ENCODE assay signal across 26 cellular contexts in genomic region chr21:45706299-45706698, GRCh38.
DNase-seq lines count a peak whose midpoint lies in the region; ATAC-seq and TF ChIP-seq lines count a peak whose summit lies in the region.
"Had no signal": no experiment of that assay in that cellular context is flagged by ENCODE, and none has a peak within 500 bp of the region (broad histone marks: within the 10 kb centered on the region; RNA-seq: fewer than 3 reads in every experiment).

No MANE protein-coding gene starts in this region.

- H2BK12ac ChIP-seq in neuronal stem cell (ENCODE audit: low read length), result no peak overlapping the region

- H3K27me3 Mint-ChIP-seq in GM23338 (ENCODE audit: insufficient read depth, low read depth, poor library complexity) (peaks cover 6% of the 10 kb centered on the region), glutamatergic neuron (ENCODE audit: unreplicated experiment) (peaks cover 11% of the 10 kb centered on the region), T-helper 17 cell (no peaks in the 10 kb centered on the region), neural progenitor cell (ENCODE audit: insufficient read depth, low read depth) (peaks cover 2% of the 10 kb centered on the region)
- H3K27me3 Mint-ChIP-seq in natural killer cell treated with Interleukin-12 subunit alpha and Interleukin-12 subunit beta and Interleukin-15 and Interleukin-18, amount 100 ng/mL, for 72 hours, result peaks cover 14 to 15% of the 10 kb centered on the region in 2 donors
- H3K27me3 Mint-ChIP-seq: CD4-positive, alpha-beta memory T cell; CD4-positive, CD25-positive, alpha-beta regulatory T cell had no signal

- peaks cover 3% of the 10 kb centered on the region for H3K79me1 ChIP-seq in neuronal stem cell (ENCODE audit: low read depth, low read length)

- H3K4me1 ChIP-seq in GM23338 (ENCODE audit: insufficient read depth) (no peaks in the 10 kb centered on the region), HEK293 (ENCODE audit: control insufficient read depth, insufficient read depth, low read length) (no peaks in the 10 kb centered on the region), neuronal stem cell (ENCODE audit: control insufficient read depth in 2 of 2, insufficient read depth in 1 of 2, low read depth in 1 of 2, low read length in 2 of 2) (no peaks in the 10 kb centered on the region), neural progenitor cell (no peaks in the 10 kb centered on the region)

- H4K91ac ChIP-seq in neuronal stem cell (ENCODE audit: low read depth, low read length, poor library complexity), result no peak overlapping the region

- H3K36me3 Mint-ChIP-seq in GM23338 (ENCODE audit: low read depth) (no peaks in the 10 kb centered on the region; the same call in 2 of the 3 replicates), glutamatergic neuron (ENCODE audit: unreplicated experiment) (peaks cover 12% of the 10 kb centered on the region), T-helper 17 cell (ENCODE audit: low read depth) (no peaks in the 10 kb centered on the region), neural progenitor cell (no peaks in the 10 kb centered on the region)
- no peaks in the 10 kb centered on the region for H3K36me3 Mint-ChIP-seq in natural killer cell treated with Interleukin-12 subunit alpha and Interleukin-12 subunit beta and Interleukin-15 and Interleukin-18, amount 100 ng/mL, for 72 hours
- H3K36me3 Mint-ChIP-seq: CD14-positive monocyte; CD4-positive, alpha-beta memory T cell; CD4-positive, CD25-positive, alpha-beta regulatory T cell; CD8-positive, alpha-beta memory T cell had no signal

- H3K4ac ChIP-seq in neuronal stem cell (ENCODE audit: low read length), result no peak overlapping the region

- H3K4me3 ChIP-seq in GM23338 (no peak overlapping the region), HEK293 (ENCODE audit: low read depth, low read length) (no peak overlapping the region), neuronal stem cell (ENCODE audit: low read length in 2 of 2) (no peak overlapping the region), neural progenitor cell (no peak overlapping the region)
- H3K4me3 ChIP-seq: BLaER1, GM12878 had no signal

- POLR2A ChIA-PET in HEK293 (lab: Yijun Ruan, JAX), result no interaction called here

- no peak overlapping the region for H3K23ac ChIP-seq in neuronal stem cell (ENCODE audit: low read depth, low read length, poor library complexity)

- H3F3A ChIP-seq in GM23338 (replicated peaks; ENCODE audit: low read depth) (no peaks in the 10 kb centered on the region), neural progenitor cell (ENCODE audit: low read depth) (no peaks in the 10 kb centered on the region)

- H3K4me2 ChIP-seq in GM23338, result no peak overlapping the region
- no peak overlapping the region for H3K4me2 ChIP-seq in neuronal stem cell (ENCODE audit: insufficient read depth, low read length, poor library complexity, severe bottlenecking)
- H3K4me2 ChIP-seq in neural progenitor cell, result no peak overlapping the region
- H3K4me2 ChIP-seq: BLaER1 had no signal

- no peak overlapping the region for H4K8ac ChIP-seq in neuronal stem cell (ENCODE audit: low read depth, low read length)

- H3K4me1 Mint-ChIP-seq in GM23338, result peaks cover 4% of the 10 kb centered on the region; the same call in 1 of the 3 replicates
- H3K4me1 Mint-ChIP-seq in glutamatergic neuron (ENCODE audit: low read depth, unreplicated experiment), result peaks cover 26% of the 10 kb centered on the region
- H3K4me1 Mint-ChIP-seq in T-helper 17 cell, result no peaks in the 10 kb centered on the region
- H3K4me1 Mint-ChIP-seq in neural progenitor cell, result peaks cover 21% of the 10 kb centered on the region
- no peaks in the 10 kb centered on the region for H3K4me1 Mint-ChIP-seq in natural killer cell treated with Interleukin-12 subunit alpha and Interleukin-12 subunit beta and Interleukin-15 and Interleukin-18, amount 100 ng/mL, for 72 hours (ENCODE audit: low read depth in 2 of 2)
- H3K4me1 Mint-ChIP-seq: CD4-positive, CD25-positive, alpha-beta regulatory T cell; CD8-positive, alpha-beta memory T cell had no signal

- TF ChIP-seq CTCF in GM23338 (conservative IDR thresholded peaks at IDR 0.05; ENCODE audit: low read depth in 2 of 2) (no peak), HEK293 (tag by site-specific recombination; IDR thresholded peaks at IDR 0.05) (0 out of 2 replicates have a peak, but pooled peaks have one; percentile 11), glutamatergic neuron (IDR thresholded peaks at IDR 0.05; ENCODE audit: partially characterized antibody, unreplicated experiment) (no peak), neural progenitor cell (IDR thresholded peaks at IDR 0.05) (no peak)

- no CpG with 5 or more reads among the region's 1 CpG for WGBS in neuronal stem cell (ENCODE audit: extremely low coverage in 2 of 2, insufficient read length in 2 of 2, insufficient replicate concordance in 1 of 2), 2 donors

- no peaks in the 10 kb centered on the region for H3K79me2 ChIP-seq in GM23338 (replicated peaks; ENCODE audit: insufficient read depth)
- H3K79me2 ChIP-seq in neural progenitor cell (ENCODE audit: low read depth), result no peaks in the 10 kb centered on the region

- no peaks in the 10 kb centered on the region for H3K27me3 ChIP-seq in GM23338 (ENCODE audit: insufficient read depth)
- H3K27me3 ChIP-seq in neuronal stem cell (ENCODE audit: control insufficient read depth in 3 of 3, insufficient read depth in 3 of 3, low read depth in 1 of 3, low read length in 3 of 3), result peaks cover 0 to 3% (median 0%) of the 10 kb centered on the region in 3 experiments
- no peaks in the 10 kb centered on the region for H3K27me3 ChIP-seq in neural progenitor cell
- H3K27me3 ChIP-seq: BE2C, BLaER1 had no signal

- no peak overlapping the region for H2BK120ac ChIP-seq in neuronal stem cell (ENCODE audit: low read depth, low read length)

- H3K18ac ChIP-seq in neuronal stem cell (ENCODE audit: low read length), result no peak overlapping the region

- H3K9me2 ChIP-seq in GM23338 (ENCODE audit: insufficient read depth), result 0 out of 2 replicates have a peak, but pooled peaks cover 7% of the 10 kb centered on the region

- no peak overlapping the region for H2AFZ ChIP-seq in GM23338
- H2AFZ ChIP-seq in neuronal stem cell (ENCODE audit: low read length), result no peak overlapping the region
- no peak overlapping the region for H2AFZ ChIP-seq in neural progenitor cell (replicated peaks)

- H3K4me3 Mint-ChIP-seq in GM23338 (no peak overlapping the region), glutamatergic neuron (ENCODE audit: unreplicated experiment) (peak overlapping the region; percentile 23), T-helper 17 cell (no peak overlapping the region), neural progenitor cell (no peak overlapping the region)
- H3K4me3 Mint-ChIP-seq in natural killer cell treated with Interleukin-12 subunit alpha and Interleukin-12 subunit beta and Interleukin-15 and Interleukin-18, amount 100 ng/mL, for 72 hours, result no peak overlapping the region
- H3K4me3 Mint-ChIP-seq: CD14-positive monocyte; CD4-positive, alpha-beta memory T cell; CD4-positive, CD25-positive, alpha-beta regulatory T cell; CD8-positive, alpha-beta memory T cell had no signal

- ATAC-seq in GM23338 (peak; percentile 62), T-helper 17 cell (no peak), GM18870 (IDR thresholded peaks at IDR 0.05; ENCODE audit: unreplicated experiment) (no peak)
- no peak for ATAC-seq in natural killer cell treated with Interleukin-12 subunit alpha and Interleukin-12 subunit beta and Interleukin-15 and Interleukin-18, amount 100 ng/mL, for 72 hours
- ATAC-seq: GM12878 had no signal

- DNase-seq in GM23338 (ENCODE audit: low spot score) (no peak), glutamatergic neuron (no peak), neuronal stem cell (ENCODE audit: low spot score) (no peak), T-helper 17 cell (no peak), neural progenitor cell (ENCODE audit: low spot score) (no peak)
- no peak for DNase-seq in natural killer cell treated with Interleukin-12 subunit alpha and Interleukin-12 subunit beta and Interleukin-15 and Interleukin-18, amount 100 ng/mL, for 72 hours (ENCODE audit: low spot score)
- DNase-seq: 8988T; ACHN; BE2C; C1 segment of cervical spinal cord; CD4-positive, alpha-beta memory T cell; CD4-positive, CD25-positive, alpha-beta regulatory T cell; CD8-positive, alpha-beta memory T cell; COR-L47; DMS 273 treated with DMSO at 0.1 percent for 48 hours; DMS153; DMS53; DMS79; DND-41; EL; GDM1 had no signal

- H4K20me1 ChIP-seq in GM23338 (replicated peaks; ENCODE audit: insufficient read depth) (no peaks in the 10 kb centered on the region; the same call in 1 of the 2 replicates), neural progenitor cell (ENCODE audit: low read depth) (no peaks in the 10 kb centered on the region)

- no peak overlapping the region for H2BK5ac ChIP-seq in neuronal stem cell (ENCODE audit: low read length)

- H3K9ac ChIP-seq in neuronal stem cell (ENCODE audit: low read depth, low read length, poor library complexity) (no peak overlapping the region), neural progenitor cell (no peak overlapping the region)
- H3K9ac ChIP-seq: BLaER1 had no signal

- H3K27ac Mint-ChIP-seq in GM23338 (no peak overlapping the region), glutamatergic neuron (ENCODE audit: unreplicated experiment) (peak overlapping the region; percentile 80), T-helper 17 cell (no peak overlapping the region), neural progenitor cell (no peak overlapping the region)
- no peak overlapping the region for H3K27ac Mint-ChIP-seq in natural killer cell treated with Interleukin-12 subunit alpha and Interleukin-12 subunit beta and Interleukin-15 and Interleukin-18, amount 100 ng/mL, for 72 hours
- H3K27ac Mint-ChIP-seq: CD4-positive, alpha-beta memory T cell; CD4-positive, CD25-positive, alpha-beta regulatory T cell; CD8-positive, alpha-beta memory T cell had no signal

- H2BK15ac ChIP-seq in neuronal stem cell (ENCODE audit: low read length), result no peak overlapping the region

- no peaks in the 10 kb centered on the region for H3K9me3 ChIP-seq in HEK293 (ENCODE audit: control insufficient read depth, insufficient read depth, low read depth, low read length)
- H3K9me3 ChIP-seq in neuronal stem cell (replicated peaks in 1 of 2; ENCODE audit: control insufficient read depth in 2 of 2, insufficient read depth in 1 of 2, low read depth in 1 of 2, low read length in 2 of 2), result no peaks in the 10 kb centered on the region
- no peaks in the 10 kb centered on the region for H3K9me3 ChIP-seq in T-helper 17 cell (ENCODE audit: control insufficient read depth, low read length, poor library complexity, severe bottlenecking)
- H3K9me3 ChIP-seq in neural progenitor cell (ENCODE audit: low read depth), result no peaks in the 10 kb centered on the region

- CTCF ChIA-PET in HEK293 (lab: Yijun Ruan, JAX), result no interaction called here

- H3K27ac ChIP-seq in GM23338 (ENCODE audit: low read depth) (no peak overlapping the region), HEK293 (ENCODE audit: extremely low read depth, low read depth, low read length) (no peak overlapping the region), neuronal stem cell (replicated peaks; ENCODE audit: low read length) (no peak overlapping the region), neural progenitor cell (no peak overlapping the region)
- H3K27ac ChIP-seq: BLaER1 had no signal

- peak overlapping the region; percentile 48 for H3K14ac ChIP-seq in neuronal stem cell (ENCODE audit: low read length)

- H3K36me3 ChIP-seq in GM23338 (ENCODE audit: insufficient read depth) (no peaks in the 10 kb centered on the region), HEK293 (ENCODE audit: control insufficient read depth in 2 of 2, insufficient read depth in 1 of 2, low read length in 2 of 2) (no peaks in the 10 kb centered on the region), neuronal stem cell (replicated peaks in 1 of 2; ENCODE audit: control insufficient read depth in 2 of 2, insufficient read depth in 2 of 2, low read length in 2 of 2) (no peaks in the 10 kb centered on the region), neural progenitor cell (no peaks in the 10 kb centered on the region)

- H3K9me3 Mint-ChIP-seq in GM23338 (no peaks in the 10 kb centered on the region; the same call in 2 of the 3 replicates), glutamatergic neuron (ENCODE audit: unreplicated experiment) (peaks cover 12% of the 10 kb centered on the region), neural progenitor cell (peaks cover 2% of the 10 kb centered on the region)
- H3K9me3 Mint-ChIP-seq in natural killer cell treated with Interleukin-12 subunit alpha and Interleukin-12 subunit beta and Interleukin-15 and Interleukin-18, amount 100 ng/mL, for 72 hours, result peaks cover 3% of the 10 kb centered on the region

- no peak overlapping the region for H2AK5ac ChIP-seq in neuronal stem cell (ENCODE audit: low read depth, low read length)
